In genomic region chr11:6251120-6251733, GRCh38 we compare ENCODE assay signal across 1 cellular context.
TF ChIP-seq lines count a peak whose summit lies in the region.

No MANE protein-coding gene starts in this region.

TF ChIP-seq in HepG2, 621 proteins besides CTCF, POLR2A, EP300 and RAD21:
- no peak for TF ChIP-seq ZBTB25 (CRISPR knock-in tag; IDR thresholded peaks at IDR 0.05)
- TF ChIP-seq RAD51 (IDR thresholded peaks at IDR 0.05; ENCODE audit: borderline replicate concordance) = no peak
- no peak for TF ChIP-seq CREBL2 (CRISPR knock-in tag; IDR thresholded peaks at IDR 0.05; ENCODE audit: borderline replicate concordance)
- peak; percentile 39 for TF ChIP-seq STAG1 (CRISPR knock-in tag; IDR thresholded peaks at IDR 0.05)
- no peak for TF ChIP-seq MED1 (CRISPR knock-in tag; IDR thresholded peaks at IDR 0.05)
- peak; percentile 74 for TF ChIP-seq SMC3 (IDR thresholded peaks at IDR 0.05; ENCODE audit: low read length)
- TF ChIP-seq CCAR2 (optimal IDR thresholded peaks at IDR 0.05; ENCODE audit: low read depth, low read length) = no peak
- TF ChIP-seq HHEX (CRISPR knock-in tag; IDR thresholded peaks at IDR 0.05) = no peak
- no peak for TF ChIP-seq AKAP8 (CRISPR knock-in tag; IDR thresholded peaks at IDR 0.05)
- 0 out of 2 replicates have a peak, but pooled peaks have one; percentile 23 for TF ChIP-seq ZFX (CRISPR knock-in tag; IDR thresholded peaks at IDR 0.05; ENCODE audit: low read depth)
